1 cellular context compared by ENCODE assay signal in genomic region chr14:50117456-50117855, GRCh38.
TF ChIP-seq lines count a peak whose summit lies in the region.

No MANE protein-coding gene starts in this region.

TF ChIP-seq in GM23338, 12 proteins besides CTCF, POLR2A, EP300 and RAD21 (continued from another document):
- TF ChIP-seq JUNB (IDR thresholded peaks at IDR 0.05; ENCODE audit: unreplicated experiment) (no peak), EZH2 (IDR thresholded peaks at IDR 0.05; ENCODE audit: low read depth, unreplicated experiment) (no peak), ZNF462 (CRISPR knock-in tag; IDR thresholded peaks at IDR 0.05) (no peak), ETS1 (IDR thresholded peaks at IDR 0.05) (no peak)
